ENCODE assay signal across 8 cellular contexts in the genomic region with DNA sequence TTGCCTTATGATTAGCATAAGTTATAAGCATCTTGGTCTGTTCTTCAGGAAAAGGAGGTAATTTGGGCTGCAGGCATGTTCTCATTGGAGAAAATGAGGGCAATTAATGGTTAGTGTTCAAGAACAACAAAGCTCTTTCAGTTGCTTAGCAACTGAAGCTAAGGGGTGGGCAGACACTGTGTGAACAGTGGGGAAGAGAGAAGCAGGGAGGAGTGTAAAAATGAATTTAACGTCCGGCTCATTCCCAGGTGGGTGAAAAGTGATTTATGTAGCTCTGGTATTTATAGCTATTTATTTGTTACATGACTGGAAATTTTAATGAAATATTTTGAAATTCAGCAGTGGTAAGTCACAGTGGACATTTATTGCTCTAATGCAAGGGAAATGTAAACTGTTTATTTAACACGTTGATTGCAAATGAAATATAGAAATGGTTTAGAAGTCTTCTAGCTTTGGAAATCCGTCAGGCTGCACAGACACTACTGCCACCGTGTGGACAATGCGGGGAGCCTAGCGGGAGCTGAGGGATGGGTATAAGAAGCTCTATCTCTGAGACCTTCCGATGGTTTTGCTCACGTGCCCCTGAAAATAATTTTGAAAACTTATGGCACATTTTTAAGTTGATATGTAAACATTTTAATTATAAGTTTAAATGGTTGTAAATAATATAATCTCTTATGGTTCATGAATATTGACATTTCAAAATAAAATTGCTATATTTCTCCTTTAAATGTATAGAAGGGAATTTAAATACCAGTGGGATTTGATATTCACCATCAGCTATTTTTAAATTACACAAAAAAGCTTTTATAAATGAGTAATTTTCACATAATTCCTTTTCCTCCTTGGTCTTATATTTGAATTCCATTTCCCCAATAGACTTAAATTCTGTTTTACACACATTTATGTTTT. TPM values are rescaled to one million over a fixed set of nuclear protein-coding genes. Genes with fewer than 3 reads are reported as not detected.
DNase-seq lines count a peak whose midpoint lies in the region; ATAC-seq, FAIRE-seq and TF ChIP-seq lines count a peak whose summit lies in the region.

No MANE protein-coding gene starts in this region.

- H3K4ac ChIP-seq in H1 (replicated peaks; ENCODE audit: insufficient read length, low read depth, low read length): no peak overlapping the region

- H4K20me1 ChIP-seq in H1 (replicated peaks in 1 of 2; ENCODE audit: control insufficient read depth in 1 of 2, insufficient read depth in 2 of 2, low read length in 2 of 2): no peaks in the 10 kb centered on the region

- H3K23ac ChIP-seq in H1 (ENCODE audit: insufficient read length): no peak overlapping the region

- H3K4me2 ChIP-seq in H1 (ENCODE audit: insufficient read depth in 1 of 2, low read depth in 2 of 2, low read length in 2 of 2): no peak overlapping the region

- H2AFZ ChIP-seq in H1 (ENCODE audit: low read length): 0 out of 2 replicates have a peak overlapping the region, but pooled peaks have one; percentile 30

- no peak overlapping the region for H2AK5ac ChIP-seq in H1 (ENCODE audit: low read depth, low read length)

- H3K14ac ChIP-seq in H1 (ENCODE audit: insufficient read length): no peak overlapping the region

- no peak overlapping the region for H3K18ac ChIP-seq in H1 (ENCODE audit: extremely low read depth, low read length)

- FAIRE-seq in D721Med (lab: Jason Lieb, UNC): peak; percentile 87
- FAIRE-seq in H1 (lab: Jason Lieb, UNC): peak; percentile 92

- H3K4me1 ChIP-seq in H1 (replicated peaks in 1 of 4; ENCODE audit: control insufficient read depth in 3 of 4, insufficient read depth in 4 of 4, low read length in 3 of 4): no peaks in the 10 kb centered on the region

- H2BK15ac ChIP-seq in H1 (ENCODE audit: low read length): no peak overlapping the region

- no peaks in the 10 kb centered on the region for H3K79me1 ChIP-seq in H1 (ENCODE audit: low read depth, low read length)

- no peak for TF ChIP-seq POLR2A in H1 (IDR thresholded peaks at IDR 0.05; ENCODE audit: control extremely low read depth in 1 of 2, low read depth in 2 of 2, low read length in 2 of 2)

- H2BK20ac ChIP-seq in H1 (ENCODE audit: low read length): no peak overlapping the region

- no peak overlapping the region for H4K91ac ChIP-seq in H1 (replicated peaks; ENCODE audit: insufficient read length, low read length)

- H3K27ac ChIP-seq in H1 (ENCODE audit: low read depth, low read length): no peak overlapping the region

- no peaks in the 10 kb centered on the region for H3K23me2 ChIP-seq in H1 (ENCODE audit: low read depth, low read length)

- peak; percentile 94 to 95 for TF ChIP-seq RAD21 in H1 (IDR thresholded peaks at IDR 0.05 in 1 of 2, conservative IDR thresholded peaks at IDR 0.05 in 1 of 2; ENCODE audit: low read depth in 2 of 2, low read length in 2 of 2)

- H3K4me3 ChIP-seq in H1 (ENCODE audit: extremely low read depth in 1 of 4, insufficient read depth in 2 of 4, low read depth in 3 of 4, low read length in 4 of 4): no peak overlapping the region

- no peak overlapping the region for H4K5ac ChIP-seq in H1 (ENCODE audit: insufficient read length, low read depth, low read length)

- no peak overlapping the region for H2BK120ac ChIP-seq in H1 (replicated peaks; ENCODE audit: low read depth, low read length)

- no peak overlapping the region for H3K56ac ChIP-seq in H1 (replicated peaks; ENCODE audit: insufficient read length, low read depth, low read length)

- H3K9ac ChIP-seq in H1 (replicated peaks in 1 of 4; ENCODE audit: extremely low read depth in 1 of 4, low read depth in 3 of 4, low read length in 3 of 4): no peak overlapping the region

- no peaks in the 10 kb centered on the region for H3K79me2 ChIP-seq in H1 (ENCODE audit: control insufficient read depth in 1 of 2, insufficient read depth in 2 of 2, low read length in 2 of 2)

- WGBS in H1 (ENCODE audit: extremely low coverage in 1 of 2, insufficient coverage in 1 of 2, insufficient read length in 1 of 2, insufficient replicate concordance in 2 of 2, low coverage in 1 of 2, low lambda C conversion rate in 2 of 2, missing lambda C conversion rate in 1 of 2), 2 experiments: 31% methylated on average over 9 of the region's 9 CpGs; no CpG with 5 or more reads in 1 of the 2 experiments

- no peaks in the 10 kb centered on the region for H3K36me3 ChIP-seq in H1 (ENCODE audit: control insufficient read depth in 2 of 4, insufficient read depth in 4 of 4, low read length in 3 of 4)

- ATAC-seq in GM21381 (IDR thresholded peaks at IDR 0.05; ENCODE audit: unreplicated experiment): peak; percentile 91

- H4K8ac ChIP-seq in H1 (ENCODE audit: extremely low read depth, insufficient read depth, low read length): no peak overlapping the region

- no peaks in the 10 kb centered on the region for H3K9me3 ChIP-seq in H1 (ENCODE audit: insufficient read depth in 2 of 2, low read depth in 1 of 2, low read length in 1 of 2)

- no peaks in the 10 kb centered on the region for H3K27me3 ChIP-seq in H1 (replicated peaks in 1 of 4; ENCODE audit: control insufficient read depth in 3 of 4, extremely low read depth in 1 of 4, insufficient read depth in 3 of 4, low read length in 3 of 4)

- POLR2A ChIA-PET in H1 (lab: Charles Lee; ENCODE audit: partially characterized antibody): interaction anchor here (0.9 to 1.6 kb wide), 3 partner anchors 58 to 133 kb away, joined by 3 read pairs; partner anchors contain the start of gene CSRP2

- TF ChIP-seq CTCF in D721Med (IDR thresholded peaks at IDR 0.05; ENCODE audit: insufficient read depth, missing control alignments) (peak; percentile 96), H1 (IDR thresholded peaks at IDR 0.05; ENCODE audit: control extremely low read depth in 1 of 3, insufficient read depth in 1 of 3, low read depth in 1 of 3, low read length in 3 of 3) (peak; percentile 84 to 91 (median 90))

- DNase-seq in D721Med (ENCODE audit: insufficient read length, low spot score): peak; percentile 26
- peak; percentile 56 for DNase-seq in HPDE6-E6E7 (ENCODE audit: extremely low spot score)
- peak; percentile 17 for DNase-seq in NCI-H82 treated with DMSO at 0.1 percent for 48 hours (lab: John Stamatoyannopoulos, UW; ENCODE audit: unreplicated experiment)
- peak; percentile 6 to 40 for DNase-seq in activated CD8-positive, alpha-beta memory T cell treated with anti-CD3 and anti-CD28 coated beads for 1 hour (ENCODE audit: extremely low read depth in 1 of 2, low read depth in 1 of 2)
- DNase-seq in H1 (ENCODE audit: low read depth in 1 of 2, low spot score in 2 of 2): peak; percentile 34 to 85
- peak; percentile 72 for DNase-seq in midbrain (lab: John Stamatoyannopoulos, UW)
- peak; percentile 28 to 31 for DNase-seq in stimulated activated CD8-positive, alpha-beta memory T cell treated with anti-CD3 and anti-CD28 coated beads, Interleukin-4, amount 100 ng/mL, for 1 hour (ENCODE audit: low read depth in 2 of 2, low spot score in 1 of 2)

- no peak overlapping the region for H2BK5ac ChIP-seq in H1 (ENCODE audit: low read depth, low read length)

- H2BK12ac ChIP-seq in H1 (ENCODE audit: low read depth, low read length): no peak overlapping the region

- TF ChIP-seq EP300 in H1 (IDR thresholded peaks at IDR 0.05; ENCODE audit: borderline replicate concordance in 1 of 2, low read depth in 2 of 2, low read length in 2 of 2): no peak

- CTCF ChIA-PET in H1 (lab: Charles Lee; ENCODE audit: partially characterized antibody): interaction anchor here (0.6 to 4.2 kb wide), 72 partner anchors 9 to 712 kb away, joined by 3 to 47 read pairs (median 5); no protein-coding TSS in a partner anchor

TF ChIP-seq in H1, 55 proteins besides CTCF, POLR2A, EP300 and RAD21:
- TF ChIP-seq BRCA1 (IDR thresholded peaks at IDR 0.05; ENCODE audit: low read depth, low read length) (no peak), POU5F1 (IDR thresholded peaks at IDR 0.05; ENCODE audit: low read depth, low read length) (no peak), NANOG (IDR thresholded peaks at IDR 0.05; ENCODE audit: insufficient read depth, low read depth, low read length, poor library complexity, severe bottlenecking) (no peak), JUN (IDR thresholded peaks at IDR 0.05; ENCODE audit: low read depth, low read length) (no peak), TEAD4 (IDR thresholded peaks at IDR 0.05; ENCODE audit: low read depth, low read length) (no peak), RNF2 (IDR thresholded peaks at IDR 0.05; ENCODE audit: borderline replicate concordance, low read depth, low read length, missing control alignments, poor library complexity, severe bottlenecking) (no peak), KDM4A (IDR thresholded peaks at IDR 0.05; ENCODE audit: low read depth, low read length, severe bottlenecking) (no peak), KDM5A (IDR thresholded peaks at IDR 0.05; ENCODE audit: low read length) (no peak), GABPA (IDR thresholded peaks at IDR 0.05; ENCODE audit: borderline replicate concordance, insufficient read depth, low read length) (no peak), MAFK (IDR thresholded peaks at IDR 0.05; ENCODE audit: low read depth, low read length) (no peak), SUZ12 (IDR thresholded peaks at IDR 0.05; ENCODE audit: low read length) (no peak), BACH1 (IDR thresholded peaks at IDR 0.05; ENCODE audit: low read length) (no peak)

RNA-seq across cellular contexts. Expression of gene E2F7, which starts 54.5 kb away (rescaled TPM):
- 18.5 and 25.2 TPM in 2 replicates for total RNA-seq in H1 (2021; fragmentation: NEBNext Ultra II Directional; extraction: Animal tissue kit (Norgen Biotek cat#: 25700))
- polyA plus RNA-seq in H1 (2011; rRNA removed): 8.4 and 8.8 TPM in 2 replicates
- polyA plus RNA-seq in H1 (2011; cell fraction: cytosol; rRNA removed): 9.3 TPM
- polyA plus RNA-seq in H1 (2011; cell fraction: nucleus; rRNA removed): 17.6 TPM
- 7.4 to 11.7 TPM (median 10.2 TPM) in 4 replicates for polyA plus RNA-seq in H1 (2012, experiment 1 of 2)
- polyA plus RNA-seq in H1 (2012, experiment 2 of 2): 4.1 TPM
- 9.7 TPM for polyA plus RNA-seq in H1 (2013, experiment 1 of 2)
- polyA plus RNA-seq in H1 (2013, experiment 2 of 2): 10.1 TPM
- polyA minus RNA-seq in H1 (2011; rRNA and poly(A)+ RNA removed): 12.1 and 16.9 TPM in 2 replicates
- 15.9 TPM for polyA minus RNA-seq in H1 (2011; cell fraction: cytosol; rRNA and poly(A)+ RNA removed)
- polyA minus RNA-seq in H1 (2011; cell fraction: nucleus; rRNA and poly(A)+ RNA removed): 40.8 TPM

Comparison
In these comparisons a context has a peak if more than half of its experiments do, and no peak if none do; other contexts are left out.
1. DNase-seq: peak in every context shown above with its lines; median percentile 72 in midbrain; 60 in H1; 56 in HPDE6-E6E7; 30 in stimulated activated CD8-positive, alpha-beta memory T cell treated with anti-CD3 and anti-CD28 coated beads, Interleukin-4, amount 100 ng/mL, for 1 hour; 26 in D721Med; 23 in activated CD8-positive, alpha-beta memory T cell treated with anti-CD3 and anti-CD28 coated beads for 1 hour; 17 in NCI-H82 treated with DMSO at 0.1 percent for 48 hours.